ENCODE assay signal across 1 cellular context in the genomic region with DNA sequence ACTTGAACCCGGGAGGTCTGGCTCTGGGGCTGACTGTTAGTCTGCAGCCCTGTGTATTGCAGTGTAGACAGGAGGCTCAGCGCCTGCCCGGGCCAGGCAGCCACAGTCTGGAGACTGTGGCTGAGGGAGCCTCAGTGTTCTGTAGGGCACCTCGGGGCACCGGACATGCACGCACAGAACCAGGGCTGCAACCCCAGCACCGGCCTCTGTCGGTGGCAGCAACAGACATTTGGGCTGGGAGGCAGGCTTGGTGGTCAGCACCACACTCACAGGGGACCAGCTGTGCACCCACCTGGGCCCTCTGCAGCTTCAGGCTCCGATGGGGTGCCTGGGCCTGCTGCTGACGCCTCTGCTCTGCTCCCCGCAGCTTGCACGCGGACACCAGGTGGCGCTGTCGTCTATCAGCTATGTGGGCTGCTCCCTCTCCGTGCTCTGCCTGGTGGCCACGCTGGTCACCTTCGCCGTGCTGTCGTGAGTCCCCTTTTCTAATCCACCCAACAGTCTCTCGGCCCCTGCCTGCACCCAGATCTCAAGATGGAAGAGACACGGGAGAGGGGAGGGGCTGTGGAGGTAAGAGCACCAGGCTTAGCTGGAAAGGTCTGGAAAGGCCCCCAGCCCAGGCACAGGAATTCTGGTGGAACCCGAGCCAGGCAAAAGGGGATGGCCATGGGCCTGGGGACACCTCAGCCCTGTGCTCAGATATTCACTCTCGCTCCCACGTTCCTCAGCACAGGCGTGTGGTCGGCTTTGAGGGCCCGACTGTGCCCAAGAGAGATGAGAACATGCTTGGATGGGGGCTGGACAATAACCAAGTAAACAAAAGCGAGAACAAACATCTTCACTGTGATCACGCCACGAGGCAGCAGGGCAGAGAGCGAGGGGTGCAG.
TF ChIP-seq lines count a peak whose summit lies in the region.

No MANE protein-coding gene starts in this region.

TF ChIP-seq in HepG2, 621 proteins besides CTCF, POLR2A, EP300 and RAD21 (continued from another document):
- no peak for TF ChIP-seq ZBTB7A (CRISPR knock-in tag; IDR thresholded peaks at IDR 0.05)
- peak; percentile 6; the same call in 1 of the 2 replicates for TF ChIP-seq HNF4A (CRISPR knock-in tag; IDR thresholded peaks at IDR 0.05)
- TF ChIP-seq ZNF274 (CRISPR knock-in tag; IDR thresholded peaks at IDR 0.05), result no peak
- no peak for TF ChIP-seq IRX3 (CRISPR knock-in tag; IDR thresholded peaks at IDR 0.05; ENCODE audit: borderline replicate concordance, low read depth)
- TF ChIP-seq ZC3H4 (CRISPR knock-in tag; IDR thresholded peaks at IDR 0.05; ENCODE audit: borderline replicate concordance), result no peak
- no peak for TF ChIP-seq NFYC (CRISPR knock-in tag; IDR thresholded peaks at IDR 0.05)
- TF ChIP-seq HMGA1 (CRISPR knock-in tag; conservative IDR thresholded peaks at IDR 0.05), result no peak
- peak; percentile 46; the same call in 1 of the 2 replicates for TF ChIP-seq CBFB (CRISPR knock-in tag; IDR thresholded peaks at IDR 0.05)
- no peak for TF ChIP-seq ZNF670 (CRISPR knock-in tag; IDR thresholded peaks at IDR 0.05; ENCODE audit: borderline replicate concordance)
- no peak for TF ChIP-seq TCF12 (IDR thresholded peaks at IDR 0.05)
- TF ChIP-seq TCF12 (CRISPR knock-in tag; IDR thresholded peaks at IDR 0.05), result no peak
- 0 out of 2 replicates have a peak, but pooled peaks have one; percentile 28 for TF ChIP-seq MED1 (CRISPR knock-in tag; IDR thresholded peaks at IDR 0.05)
- no peak for TF ChIP-seq ZBTB20 (CRISPR knock-in tag; IDR thresholded peaks at IDR 0.05; ENCODE audit: borderline replicate concordance, low read depth)
- no peak for TF ChIP-seq ISL2 (CRISPR knock-in tag; IDR thresholded peaks at IDR 0.05)
- TF ChIP-seq, protein P1, sequence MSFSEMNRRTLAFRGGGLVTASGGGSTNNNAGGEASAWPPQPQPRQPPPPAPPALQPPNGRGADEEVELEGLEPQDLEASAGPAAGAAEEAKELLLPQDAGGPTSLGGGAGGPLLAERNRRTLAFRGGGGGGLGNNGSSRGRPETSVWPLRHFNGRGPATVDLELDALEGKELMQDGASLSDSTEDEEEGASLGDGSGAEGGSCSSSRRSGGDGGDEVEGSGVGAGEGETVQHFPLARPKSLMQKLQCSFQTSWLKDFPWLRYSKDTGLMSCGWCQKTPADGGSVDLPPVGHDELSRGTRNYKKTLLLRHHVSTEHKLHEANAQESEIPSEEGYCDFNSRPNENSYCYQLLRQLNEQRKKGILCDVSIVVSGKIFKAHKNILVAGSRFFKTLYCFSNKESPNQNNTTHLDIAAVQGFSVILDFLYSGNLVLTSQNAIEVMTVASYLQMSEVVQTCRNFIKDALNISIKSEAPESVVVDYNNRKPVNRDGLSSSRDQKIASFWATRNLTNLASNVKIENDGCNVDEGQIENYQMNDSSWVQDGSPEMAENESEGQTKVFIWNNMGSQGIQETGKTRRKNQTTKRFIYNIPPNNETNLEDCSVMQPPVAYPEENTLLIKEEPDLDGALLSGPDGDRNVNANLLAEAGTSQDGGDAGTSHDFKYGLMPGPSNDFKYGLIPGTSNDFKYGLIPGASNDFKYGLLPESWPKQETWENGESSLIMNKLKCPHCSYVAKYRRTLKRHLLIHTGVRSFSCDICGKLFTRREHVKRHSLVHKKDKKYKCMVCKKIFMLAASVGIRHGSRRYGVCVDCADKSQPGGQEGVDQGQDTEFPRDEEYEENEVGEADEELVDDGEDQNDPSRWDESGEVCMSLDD (CRISPR knock-in tag; IDR thresholded peaks at IDR 0.05; ENCODE audit: borderline replicate concordance), result no peak
- no peak for TF ChIP-seq AGO1 (IDR thresholded peaks at IDR 0.05; ENCODE audit: low read depth, low read length, poor library complexity, severe bottlenecking)
- no peak for TF ChIP-seq SP140L (CRISPR knock-in tag; IDR thresholded peaks at IDR 0.05; ENCODE audit: borderline replicate concordance)
- TF ChIP-seq LCORL (IDR thresholded peaks at IDR 0.05), result no peak
- TF ChIP-seq LCORL (CRISPR knock-in tag; IDR thresholded peaks at IDR 0.05), result no peak
- TF ChIP-seq, protein P2, sequence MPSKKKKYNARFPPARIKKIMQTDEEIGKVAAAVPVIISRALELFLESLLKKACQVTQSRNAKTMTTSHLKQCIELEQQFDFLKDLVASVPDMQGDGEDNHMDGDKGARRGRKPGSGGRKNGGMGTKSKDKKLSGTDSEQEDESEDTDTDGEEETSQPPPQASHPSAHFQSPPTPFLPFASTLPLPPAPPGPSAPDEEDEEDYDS (CRISPR knock-in tag; IDR thresholded peaks at IDR 0.05), result no peak
- TF ChIP-seq ZNF160 (CRISPR knock-in tag; IDR thresholded peaks at IDR 0.05), result no peak
- no peak for TF ChIP-seq ZNF747 (CRISPR knock-in tag; IDR thresholded peaks at IDR 0.05; ENCODE audit: borderline replicate concordance)
- TF ChIP-seq ZGPAT (CRISPR knock-in tag; IDR thresholded peaks at IDR 0.05), result no peak
- TF ChIP-seq, protein P3, sequence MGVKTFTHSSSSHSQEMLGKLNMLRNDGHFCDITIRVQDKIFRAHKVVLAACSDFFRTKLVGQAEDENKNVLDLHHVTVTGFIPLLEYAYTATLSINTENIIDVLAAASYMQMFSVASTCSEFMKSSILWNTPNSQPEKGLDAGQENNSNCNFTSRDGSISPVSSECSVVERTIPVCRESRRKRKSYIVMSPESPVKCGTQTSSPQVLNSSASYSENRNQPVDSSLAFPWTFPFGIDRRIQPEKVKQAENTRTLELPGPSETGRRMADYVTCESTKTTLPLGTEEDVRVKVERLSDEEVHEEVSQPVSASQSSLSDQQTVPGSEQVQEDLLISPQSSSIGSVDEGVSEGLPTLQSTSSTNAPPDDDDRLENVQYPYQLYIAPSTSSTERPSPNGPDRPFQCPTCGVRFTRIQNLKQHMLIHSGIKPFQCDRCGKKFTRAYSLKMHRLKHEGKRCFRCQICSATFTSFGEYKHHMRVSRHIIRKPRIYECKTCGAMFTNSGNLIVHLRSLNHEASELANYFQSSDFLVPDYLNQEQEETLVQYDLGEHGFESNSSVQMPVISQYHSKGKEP (CRISPR knock-in tag; IDR thresholded peaks at IDR 0.05), result no peak
- TF ChIP-seq HMG20B (CRISPR knock-in tag; conservative IDR thresholded peaks at IDR 0.05), result no peak
- peak; percentile 75 for TF ChIP-seq ZNF556 (CRISPR knock-in tag; IDR thresholded peaks at IDR 0.05; ENCODE audit: borderline replicate concordance)
- no peak for TF ChIP-seq TRIM24 (CRISPR knock-in tag; IDR thresholded peaks at IDR 0.05)
- TF ChIP-seq ZNF570 (CRISPR knock-in tag; IDR thresholded peaks at IDR 0.05; ENCODE audit: borderline replicate concordance), result no peak
- TF ChIP-seq ZNF432 (CRISPR knock-in tag; IDR thresholded peaks at IDR 0.05; ENCODE audit: borderline replicate concordance), result no peak
- TF ChIP-seq, protein P4, sequence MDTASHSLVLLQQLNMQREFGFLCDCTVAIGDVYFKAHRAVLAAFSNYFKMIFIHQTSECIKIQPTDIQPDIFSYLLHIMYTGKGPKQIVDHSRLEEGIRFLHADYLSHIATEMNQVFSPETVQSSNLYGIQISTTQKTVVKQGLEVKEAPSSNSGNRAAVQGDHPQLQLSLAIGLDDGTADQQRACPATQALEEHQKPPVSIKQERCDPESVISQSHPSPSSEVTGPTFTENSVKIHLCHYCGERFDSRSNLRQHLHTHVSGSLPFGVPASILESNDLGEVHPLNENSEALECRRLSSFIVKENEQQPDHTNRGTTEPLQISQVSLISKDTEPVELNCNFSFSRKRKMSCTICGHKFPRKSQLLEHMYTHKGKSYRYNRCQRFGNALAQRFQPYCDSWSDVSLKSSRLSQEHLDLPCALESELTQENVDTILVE (CRISPR knock-in tag; IDR thresholded peaks at IDR 0.05), result no peak
- no peak for TF ChIP-seq ZNF512 (CRISPR knock-in tag; IDR thresholded peaks at IDR 0.05)
- TF ChIP-seq, protein P5, sequence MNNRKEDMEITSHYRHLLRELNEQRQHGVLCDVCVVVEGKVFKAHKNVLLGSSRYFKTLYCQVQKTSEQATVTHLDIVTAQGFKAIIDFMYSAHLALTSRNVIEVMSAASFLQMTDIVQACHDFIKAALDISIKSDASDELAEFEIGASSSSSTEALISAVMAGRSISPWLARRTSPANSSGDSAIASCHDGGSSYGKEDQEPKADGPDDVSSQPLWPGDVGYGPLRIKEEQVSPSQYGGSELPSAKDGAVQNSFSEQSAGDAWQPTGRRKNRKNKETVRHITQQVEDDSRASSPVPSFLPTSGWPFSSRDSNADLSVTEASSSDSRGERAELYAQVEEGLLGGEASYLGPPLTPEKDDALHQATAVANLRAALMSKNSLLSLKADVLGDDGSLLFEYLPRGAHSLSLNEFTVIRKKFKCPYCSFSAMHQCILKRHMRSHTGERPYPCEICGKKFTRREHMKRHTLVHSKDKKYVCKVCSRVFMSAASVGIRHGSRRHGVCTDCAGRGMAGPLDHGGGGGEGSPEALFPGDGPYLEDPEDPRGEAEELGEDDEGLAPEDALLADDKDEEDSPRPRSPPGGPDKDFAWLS (CRISPR knock-in tag; IDR thresholded peaks at IDR 0.05; ENCODE audit: borderline replicate concordance), result no peak
- no peak for TF ChIP-seq SOX6 (IDR thresholded peaks at IDR 0.05)
- TF ChIP-seq SOX6 (CRISPR knock-in tag; IDR thresholded peaks at IDR 0.05), result 0 out of 2 replicates have a peak, but pooled peaks have one; percentile 23
- TF ChIP-seq, protein P6, sequence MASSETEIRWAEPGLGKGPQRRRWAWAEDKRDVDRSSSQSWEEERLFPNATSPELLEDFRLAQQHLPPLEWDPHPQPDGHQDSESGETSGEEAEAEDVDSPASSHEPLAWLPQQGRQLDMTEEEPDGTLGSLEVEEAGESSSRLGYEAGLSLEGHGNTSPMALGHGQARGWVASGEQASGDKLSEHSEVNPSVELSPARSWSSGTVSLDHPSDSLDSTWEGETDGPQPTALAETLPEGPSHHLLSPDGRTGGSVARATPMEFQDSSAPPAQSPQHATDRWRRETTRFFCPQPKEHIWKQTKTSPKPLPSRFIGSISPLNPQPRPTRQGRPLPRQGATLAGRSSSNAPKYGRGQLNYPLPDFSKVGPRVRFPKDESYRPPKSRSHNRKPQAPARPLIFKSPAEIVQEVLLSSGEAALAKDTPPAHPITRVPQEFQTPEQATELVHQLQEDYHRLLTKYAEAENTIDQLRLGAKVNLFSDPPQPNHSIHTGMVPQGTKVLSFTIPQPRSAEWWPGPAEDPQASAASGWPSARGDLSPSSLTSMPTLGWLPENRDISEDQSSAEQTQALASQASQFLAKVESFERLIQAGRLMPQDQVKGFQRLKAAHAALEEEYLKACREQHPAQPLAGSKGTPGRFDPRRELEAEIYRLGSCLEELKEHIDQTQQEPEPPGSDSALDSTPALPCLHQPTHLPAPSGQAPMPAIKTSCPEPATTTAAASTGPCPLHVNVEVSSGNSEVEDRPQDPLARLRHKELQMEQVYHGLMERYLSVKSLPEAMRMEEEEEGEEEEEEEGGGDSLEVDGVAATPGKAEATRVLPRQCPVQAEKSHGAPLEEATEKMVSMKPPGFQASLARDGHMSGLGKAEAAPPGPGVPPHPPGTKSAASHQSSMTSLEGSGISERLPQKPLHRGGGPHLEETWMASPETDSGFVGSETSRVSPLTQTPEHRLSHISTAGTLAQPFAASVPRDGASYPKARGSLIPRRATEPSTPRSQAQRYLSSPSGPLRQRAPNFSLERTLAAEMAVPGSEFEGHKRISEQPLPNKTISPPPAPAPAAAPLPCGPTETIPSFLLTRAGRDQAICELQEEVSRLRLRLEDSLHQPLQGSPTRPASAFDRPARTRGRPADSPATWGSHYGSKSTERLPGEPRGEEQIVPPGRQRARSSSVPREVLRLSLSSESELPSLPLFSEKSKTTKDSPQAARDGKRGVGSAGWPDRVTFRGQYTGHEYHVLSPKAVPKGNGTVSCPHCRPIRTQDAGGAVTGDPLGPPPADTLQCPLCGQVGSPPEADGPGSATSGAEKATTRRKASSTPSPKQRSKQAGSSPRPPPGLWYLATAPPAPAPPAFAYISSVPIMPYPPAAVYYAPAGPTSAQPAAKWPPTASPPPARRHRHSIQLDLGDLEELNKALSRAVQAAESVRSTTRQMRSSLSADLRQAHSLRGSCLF (CRISPR knock-in tag; IDR thresholded peaks at IDR 0.05; ENCODE audit: borderline replicate concordance), result no peak
